Comparison of ENCODE assay signal across 21 cellular contexts in genomic region chr9:113604393-113604792, GRCh38.
A peak's percentile ranks its signal among the peaks of the same experiment; 100 is the strongest.
DNase-seq lines count a peak whose midpoint lies in the region; ATAC-seq and TF ChIP-seq lines count a peak whose summit lies in the region.
"Had no signal": no experiment of that assay in that cellular context is flagged by ENCODE, and none has a peak within 500 bp of the region (broad histone marks: within the 10 kb centered on the region; RNA-seq: fewer than 3 reads in every experiment).

No MANE protein-coding gene starts in this region.

- no peak overlapping the region for H3K27ac ChIP-seq in right atrium auricular region
- H3K27ac ChIP-seq: SK-N-MC had no signal

- intact Hi-C loops in activated CD4-positive, alpha-beta T cell treated with anti-CD3 and anti-CD28 coated beads, Interleukin-2, amount 10 ng/mL, durations not matched to agents 24 days and 14 days (cut with micrococcal nuclease): no loop called here

- no peaks in the 10 kb centered on the region for H3K9me3 ChIP-seq in right atrium auricular region
- H3K9me3 ChIP-seq: BE2C had no signal

- POLR2A ChIA-PET in WTC11 (lab: Charles Lee): no interaction called here

- no peak overlapping the region for H3K4me3 Mint-ChIP-seq in activated CD4-positive, alpha-beta T cell treated with anti-CD3 and anti-CD28 coated beads, Interleukin-2, amount 10 ng/mL, durations not matched to agents 24 days and 14 days
- H3K4me3 Mint-ChIP-seq in WTC11 (no peak overlapping the region), nephron (no peak overlapping the region), type B pancreatic cell (no peak overlapping the region)
- H3K4me3 Mint-ChIP-seq: CD4-positive, alpha-beta T cell had no signal

- H3K36me3 Mint-ChIP-seq in activated CD4-positive, alpha-beta T cell treated with anti-CD3 and anti-CD28 coated beads, Interleukin-2, amount 10 ng/mL, durations not matched to agents 24 days and 14 days (ENCODE audit: low read depth): no peaks in the 10 kb centered on the region
- H3K36me3 Mint-ChIP-seq in WTC11 (no peaks in the 10 kb centered on the region), nephron (ENCODE audit: low read depth) (no peaks in the 10 kb centered on the region), type B pancreatic cell (no peaks in the 10 kb centered on the region)

- no peak for TF ChIP-seq CTCF in WTC11 (IDR thresholded peaks at IDR 0.05)
- no peak for TF ChIP-seq CTCF in nephron (IDR thresholded peaks at IDR 0.05; ENCODE audit: unreplicated experiment in 3 of 3)
- TF ChIP-seq CTCF in type B pancreatic cell (conservative IDR thresholded peaks at IDR 0.05): no peak
- TF ChIP-seq CTCF in right atrium auricular region (IDR thresholded peaks at IDR 0.05): no peak

- H3K4me3 ChIP-seq in right atrium auricular region: no peak overlapping the region
- H3K4me3 ChIP-seq: SK-N-MC had no signal

- H3K36me3 ChIP-seq in right atrium auricular region: no peaks in the 10 kb centered on the region
- H3K36me3 ChIP-seq: BE2C had no signal

- peaks cover 0 to 45% of the 10 kb centered on the region in 2 donors for H3K4me1 ChIP-seq in right atrium auricular region

- no peak for ATAC-seq in WTC11

- no peak for DNase-seq in activated CD4-positive, alpha-beta T cell treated with anti-CD3 and anti-CD28 coated beads, Interleukin-2, amount 10 ng/mL, durations not matched to agents 24 days and 14 days
- DNase-seq in activated CD4-positive, alpha-beta T cell treated with anti-CD3 and anti-CD28 coated beads for 4 hours: no peak
- DNase-seq in WTC11 (ENCODE audit: low spot score) (no peak), type B pancreatic cell (ENCODE audit: extremely low spot score, unreplicated experiment) (no peak), DMS79 (lab: John Stamatoyannopoulos, UW) (no peak), right atrium auricular region (ENCODE audit: low spot score) (no peak)
- DNase-seq in activated CD4-positive, CD25-positive, alpha-beta regulatory T cell treated with anti-CD3 and anti-CD28 coated beads, Interleukin-2, amount 50 U/mL, for 72 hours: no peak
- DNase-seq: 8988T; BE2C; CD4-positive, alpha-beta T cell; H7; KBM-7; MV-4-11; NCI-H1694 treated with DMSO at 0.1 percent for 48 hours; NCI-H2107; NCI-H510A; NCI-H774; OCI-M1; SHP77 had no signal

- peaks cover 12% of the 10 kb centered on the region for H3K4me1 Mint-ChIP-seq in activated CD4-positive, alpha-beta T cell treated with anti-CD3 and anti-CD28 coated beads, Interleukin-2, amount 10 ng/mL, durations not matched to agents 24 days and 14 days
- H3K4me1 Mint-ChIP-seq in WTC11: peaks cover 44% of the 10 kb centered on the region
- H3K4me1 Mint-ChIP-seq in nephron: peaks cover 54% of the 10 kb centered on the region
- peaks cover 39% of the 10 kb centered on the region for H3K4me1 Mint-ChIP-seq in type B pancreatic cell (ENCODE audit: unreplicated experiment)

- peak overlapping the region; percentile 11 for H3K27ac Mint-ChIP-seq in activated CD4-positive, alpha-beta T cell treated with anti-CD3 and anti-CD28 coated beads, Interleukin-2, amount 10 ng/mL, durations not matched to agents 24 days and 14 days
- H3K27ac Mint-ChIP-seq in WTC11 (no peak overlapping the region), nephron (peak overlapping the region; percentile 64 to 83 (median 67)), type B pancreatic cell (peak overlapping the region; percentile 11)
- H3K27ac Mint-ChIP-seq: CD4-positive, alpha-beta T cell had no signal

- no peaks in the 10 kb centered on the region for H3K27me3 Mint-ChIP-seq in activated CD4-positive, alpha-beta T cell treated with anti-CD3 and anti-CD28 coated beads, Interleukin-2, amount 10 ng/mL, durations not matched to agents 24 days and 14 days
- peaks cover 2% of the 10 kb centered on the region for H3K27me3 Mint-ChIP-seq in WTC11 (ENCODE audit: low read depth)
- peaks cover 11% of the 10 kb centered on the region for H3K27me3 Mint-ChIP-seq in nephron (ENCODE audit: low read depth)
- no peaks in the 10 kb centered on the region for H3K27me3 Mint-ChIP-seq in type B pancreatic cell
- H3K27me3 Mint-ChIP-seq: CD4-positive, alpha-beta T cell had no signal

- no peaks in the 10 kb centered on the region for H3K27me3 ChIP-seq in right atrium auricular region
- H3K27me3 ChIP-seq: BE2C had no signal

- H3K9me3 Mint-ChIP-seq in activated CD4-positive, alpha-beta T cell treated with anti-CD3 and anti-CD28 coated beads, Interleukin-2, amount 10 ng/mL, durations not matched to agents 24 days and 14 days: no peaks in the 10 kb centered on the region
- H3K9me3 Mint-ChIP-seq in WTC11 (no peaks in the 10 kb centered on the region), nephron (no peaks in the 10 kb centered on the region), type B pancreatic cell (no peaks in the 10 kb centered on the region)
- H3K9me3 Mint-ChIP-seq: CD4-positive, alpha-beta T cell had no signal

- CTCF ChIA-PET in WTC11 (lab: Charles Lee): interaction anchor here (1.8 to 20.2 kb wide), 3 partner anchors 11 to 50 kb away, joined by 5 to 962 read pairs (median 26); no protein-coding TSS in a partner anchor

TF ChIP-seq in WTC11, 78 proteins besides CTCF, POLR2A, EP300 and RAD21 (continues in another document):
- no peak for TF ChIP-seq FOXP4 (CRISPR knock-in tag; IDR thresholded peaks at IDR 0.05)
- TF ChIP-seq NR3C1 (CRISPR knock-in tag; conservative IDR thresholded peaks at IDR 0.05; ENCODE audit: low read depth): no peak
- TF ChIP-seq CREM (CRISPR knock-in tag; IDR thresholded peaks at IDR 0.05): no peak
- no peak for TF ChIP-seq EMX1 (CRISPR knock-in tag; IDR thresholded peaks at IDR 0.05)
- no peak for TF ChIP-seq MAX (CRISPR knock-in tag; IDR thresholded peaks at IDR 0.05)
- peak; percentile 79 for TF ChIP-seq USF2 (CRISPR knock-in tag; IDR thresholded peaks at IDR 0.05)
- TF ChIP-seq KAT7 (CRISPR knock-in tag; IDR thresholded peaks at IDR 0.05; ENCODE audit: borderline replicate concordance): no peak
- no peak for TF ChIP-seq ZNF396 (CRISPR knock-in tag; IDR thresholded peaks at IDR 0.05; ENCODE audit: borderline replicate concordance)
- TF ChIP-seq RELA (CRISPR knock-in tag; IDR thresholded peaks at IDR 0.05; ENCODE audit: borderline replicate concordance): no peak
- peak; percentile 54 for TF ChIP-seq NFYB (CRISPR knock-in tag; conservative IDR thresholded peaks at IDR 0.05; ENCODE audit: low read depth)
- no peak for TF ChIP-seq ATF2 (CRISPR knock-in tag; IDR thresholded peaks at IDR 0.05; ENCODE audit: borderline replicate concordance, low read depth)
